In the genomic region with DNA sequence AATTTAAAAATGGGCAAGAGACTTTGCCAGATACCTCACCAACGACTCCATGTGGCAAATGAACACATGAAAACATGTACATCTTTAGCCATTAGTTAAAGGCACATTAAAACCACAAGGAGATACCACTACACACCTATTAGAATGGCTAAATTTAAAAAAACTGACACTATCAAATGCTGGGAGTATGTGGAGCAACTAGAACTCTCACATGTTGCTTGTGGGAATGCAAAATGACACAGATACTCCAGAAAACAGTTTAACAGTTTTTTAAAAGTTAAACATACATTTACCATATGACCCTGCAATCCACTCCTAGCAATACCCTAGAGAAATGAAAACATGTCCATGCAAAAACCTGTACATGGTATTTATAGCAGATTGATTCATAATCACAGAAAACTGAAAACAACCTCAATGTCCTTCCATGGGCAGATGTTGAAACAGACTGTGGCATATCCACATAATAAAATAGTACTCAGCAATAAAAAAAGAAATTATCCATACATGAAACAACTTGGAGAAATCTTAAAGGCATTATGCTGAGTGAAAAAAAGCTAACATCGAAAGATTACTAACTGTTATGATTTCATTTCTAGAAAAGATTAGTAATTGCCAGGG, we compare ENCODE assay signal across 12 cellular contexts. TPM values are rescaled to one million over a fixed set of nuclear protein-coding genes. Genes with fewer than 3 reads are reported as not detected.
A peak's percentile ranks its signal among the peaks of the same experiment; 100 is the strongest.
DNase-seq lines count a peak whose midpoint lies in the region; ATAC-seq and TF ChIP-seq lines count a peak whose summit lies in the region.
"Had no signal": no experiment of that assay in that cellular context is flagged by ENCODE, and none has a peak within 500 bp of the region (broad histone marks: within the 10 kb centered on the region; RNA-seq: fewer than 3 reads in every experiment).

No MANE protein-coding gene starts in this region.

- H3K9me3 Mint-ChIP-seq in HFFc6 (peaks cover 10% of the 10 kb centered on the region), mesothelial cell of epicardium (peaks cover 21% of the 10 kb centered on the region)

- H3K27ac ChIP-seq in AG04450 (ENCODE audit: low read depth, low read length) (no peak overlapping the region), ascending aorta (no peak overlapping the region)

- H3K27me3 Mint-ChIP-seq in HFFc6 (ENCODE audit: insufficient read depth) = peaks cover 6% of the 10 kb centered on the region
- no peaks in the 10 kb centered on the region for H3K27me3 Mint-ChIP-seq in mesothelial cell of epicardium (ENCODE audit: low read depth)

- H3K4me1 ChIP-seq in ascending aorta = peaks cover 0 to 6% of the 10 kb centered on the region in 2 donors
- H3K4me1 ChIP-seq: uterus had no signal

- intact Hi-C loops in ascending aorta (cut with DNase I) = loop anchor here (2.0 kb wide), 1 partner anchor 43 kb away; no protein-coding TSS in a partner anchor

- H3K4me1 Mint-ChIP-seq in HFFc6 (ENCODE audit: low read depth) = peaks cover 82% of the 10 kb centered on the region
- peaks cover 31% of the 10 kb centered on the region for H3K4me1 Mint-ChIP-seq in mesothelial cell of epicardium

- H3K27ac Mint-ChIP-seq in HFFc6 (no peak overlapping the region; the same call in 1 of the 2 replicates), mesothelial cell of epicardium (no peak overlapping the region)
- H3K27ac Mint-ChIP-seq: CD14-positive monocyte had no signal

- H3K27me3 ChIP-seq in AG04450 (ENCODE audit: control insufficient read depth, insufficient read depth, low read length) (no peaks in the 10 kb centered on the region), ascending aorta (no peaks in the 10 kb centered on the region)
- H3K27me3 ChIP-seq: uterus had no signal

- no peak for TF ChIP-seq CTCF in AG04450 (IDR thresholded peaks at IDR 0.05; ENCODE audit: low read depth, low read length)
- no peak for TF ChIP-seq CTCF in HFFc6 (IDR thresholded peaks at IDR 0.05)
- TF ChIP-seq CTCF in ascending aorta (IDR thresholded peaks at IDR 0.05) = no peak
- no peak for TF ChIP-seq CTCF in mesothelial cell of epicardium (IDR thresholded peaks at IDR 0.05; ENCODE audit: unreplicated experiment)

- ATAC-seq in GM21390 (IDR thresholded peaks at IDR 0.05; ENCODE audit: unreplicated experiment) = no peak
- ATAC-seq in GM21528 (IDR thresholded peaks at IDR 0.05; ENCODE audit: low FRiP score, unreplicated experiment) = no peak

- H3K36me3 Mint-ChIP-seq in HFFc6 (ENCODE audit: low read depth) (peaks cover 49% of the 10 kb centered on the region), mesothelial cell of epicardium (peaks cover 25% of the 10 kb centered on the region)
- H3K36me3 Mint-ChIP-seq: CD14-positive monocyte had no signal

- peaks cover 3% of the 10 kb centered on the region; the same call in 1 of the 2 replicates for H3K9me3 ChIP-seq in AG04450 (ENCODE audit: control insufficient read depth, insufficient read depth, low read length)
- H3K9me3 ChIP-seq in ascending aorta = peaks cover 0 to 5% of the 10 kb centered on the region in 2 donors
- H3K9me3 ChIP-seq: uterus had no signal

- POLR2A ChIA-PET in AG04450 (lab: Yijun Ruan, JAX) = interaction anchor here (2.3 kb wide), 1 partner anchor 48 kb away, joined by 14 read pairs; the partner anchor contains the start of gene BAG2

- H3K36me3 ChIP-seq in ascending aorta = no peaks in the 10 kb centered on the region
- H3K36me3 ChIP-seq: uterus had no signal

- peak overlapping the region; percentile 99 for H3K4me3 Mint-ChIP-seq in HFFc6
- H3K4me3 Mint-ChIP-seq in mesothelial cell of epicardium = peak overlapping the region; percentile 51

- CTCF ChIA-PET in AG04450 (lab: Charles Lee) = no interaction called here

- no peak for DNase-seq in AG04450 (ENCODE audit: low read depth, low spot score)
- no peak for DNase-seq in HFFc6
- no peak for DNase-seq in ascending aorta (ENCODE audit: low spot score in 2 of 2)
- DNase-seq in mesothelial cell of epicardium (ENCODE audit: low spot score in 2 of 2, unreplicated experiment in 2 of 2) = no peak
- DNase-seq in cerebellum (ENCODE audit: low spot score) = no peak
- DNase-seq in activated effector memory CD4-positive, alpha-beta T cell treated with anti-CD3 and anti-CD28 coated beads, Interleukin-2, amount 50 U/mL, for 16 hours = no peak
- DNase-seq: activated naive CD4-positive, alpha-beta T cell treated with Interleukin-2 at 50 U/mL for 16 hours; NCI-H187; uterus had no signal

- peak overlapping the region; percentile 86 for H3K4me3 ChIP-seq in AG04450 (ENCODE audit: low read depth, low read length)
- peak overlapping the region; percentile 1 to 88 for H3K4me3 ChIP-seq in ascending aorta

RNA-seq across cellular contexts. Expression of gene RAB23, which starts 1.9 kb away (rescaled TPM):
- polyA plus RNA-seq in AG04450 (2011; rRNA removed) = 45.2 and 62.1 TPM in 2 replicates
- polyA minus RNA-seq in AG04450 (2011; rRNA and poly(A)+ RNA removed) = 13.1 and 27.5 TPM in 2 replicates
- total RNA-seq in HFFc6 (2021; fragmentation: NEBNext Ultra II Directional; extraction: Animal tissue kit (Norgen Biotek cat#: 25700)) = 10 to 100 TPM; 23.1 to 30.3 (median 28.9) TPM
- total RNA-seq in ascending aorta = 19.9 TPM
- total RNA-seq in mesothelial cell of epicardium = 15.2 to 16.8 TPM (median 16.1 TPM) in 3 replicates
- 21.2 TPM for total RNA-seq in cerebellum

RNA-seq across cellular contexts. Expression of gene BAG2, which starts 48.1 kb away (rescaled TPM):
- 29.0 and 43.4 TPM in 2 replicates for polyA plus RNA-seq in AG04450 (2011; rRNA removed)
- 11.1 and 20.5 TPM in 2 replicates for polyA minus RNA-seq in AG04450 (2011; rRNA and poly(A)+ RNA removed)
- total RNA-seq in HFFc6 (2021; fragmentation: NEBNext Ultra II Directional; extraction: Animal tissue kit (Norgen Biotek cat#: 25700)) = 10 to 100 TPM; 26.2 to 31.6 (median 28.3) TPM
- 7.7 TPM for total RNA-seq in ascending aorta
- 4.5 to 5.4 TPM (median 5.0 TPM) in 3 replicates for total RNA-seq in mesothelial cell of epicardium
- 2.8 TPM for total RNA-seq in cerebellum
